2 cellular contexts compared by ENCODE assay signal in the genomic region with DNA sequence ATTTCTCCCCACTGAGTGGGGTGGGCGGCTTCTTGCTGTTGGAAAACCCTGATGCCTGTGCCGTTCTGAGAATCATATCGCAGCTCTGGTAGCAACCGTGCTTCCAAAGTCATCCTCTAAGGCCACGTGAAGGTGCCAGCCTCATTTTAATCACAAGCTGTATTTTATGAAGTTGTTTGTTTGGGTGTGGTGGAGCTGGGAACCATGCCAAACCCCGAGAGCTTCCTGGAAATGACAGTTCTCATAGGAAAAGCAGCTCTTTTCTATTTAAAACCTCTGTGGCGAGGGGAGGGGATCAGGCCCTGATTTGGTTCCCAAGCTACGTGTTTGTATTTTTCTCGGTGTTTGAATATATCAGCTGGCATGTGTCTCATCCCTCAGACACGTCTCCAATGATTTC.
TF ChIP-seq lines count a peak whose summit lies in the region.

No MANE protein-coding gene starts in this region.

TF ChIP-seq in liver, 16 proteins besides CTCF, POLR2A, EP300 and RAD21:
- TF ChIP-seq NR2F2 (IDR thresholded peaks at IDR 0.05), result peak; percentile 28
- peak; percentile 33 for TF ChIP-seq SP1 (IDR thresholded peaks at IDR 0.05)
- TF ChIP-seq RXRA (IDR thresholded peaks at IDR 0.05), result no peak
- no peak for TF ChIP-seq TAF1 (conservative IDR thresholded peaks at IDR 0.05)
- no peak for TF ChIP-seq ZBTB33 (IDR thresholded peaks at IDR 0.05)
- peak; percentile 26 for TF ChIP-seq MAX (IDR thresholded peaks at IDR 0.05)
- no peak for TF ChIP-seq HNF4A (conservative IDR thresholded peaks at IDR 0.05)
- TF ChIP-seq YY1 (IDR thresholded peaks at IDR 0.05), result no peak
- no peak for TF ChIP-seq GABPA (IDR thresholded peaks at IDR 0.05 in 1 of 2, conservative IDR thresholded peaks at IDR 0.05 in 1 of 2)

TF ChIP-seq in HepG2, 621 proteins besides CTCF, POLR2A, EP300 and RAD21:
- no peak for TF ChIP-seq ZFAT (CRISPR knock-in tag; conservative IDR thresholded peaks at IDR 0.05)
- no peak for TF ChIP-seq SNAPC4 (CRISPR knock-in tag; IDR thresholded peaks at IDR 0.05)
- TF ChIP-seq ZNF138 (CRISPR knock-in tag; IDR thresholded peaks at IDR 0.05; ENCODE audit: low read depth), result no peak
- no peak for TF ChIP-seq ATF7-NPFF (CRISPR knock-in tag; IDR thresholded peaks at IDR 0.05; ENCODE audit: low read depth)
- TF ChIP-seq ARID2 (CRISPR knock-in tag; IDR thresholded peaks at IDR 0.05; ENCODE audit: borderline replicate concordance), result no peak
- no peak for TF ChIP-seq CEBPG (CRISPR knock-in tag; IDR thresholded peaks at IDR 0.05)
- TF ChIP-seq SNRNP70 (IDR thresholded peaks at IDR 0.05; ENCODE audit: low read depth, low read length), result no peak
- TF ChIP-seq IKZF5 (CRISPR knock-in tag; IDR thresholded peaks at IDR 0.05), result no peak
- TF ChIP-seq, protein P1, sequence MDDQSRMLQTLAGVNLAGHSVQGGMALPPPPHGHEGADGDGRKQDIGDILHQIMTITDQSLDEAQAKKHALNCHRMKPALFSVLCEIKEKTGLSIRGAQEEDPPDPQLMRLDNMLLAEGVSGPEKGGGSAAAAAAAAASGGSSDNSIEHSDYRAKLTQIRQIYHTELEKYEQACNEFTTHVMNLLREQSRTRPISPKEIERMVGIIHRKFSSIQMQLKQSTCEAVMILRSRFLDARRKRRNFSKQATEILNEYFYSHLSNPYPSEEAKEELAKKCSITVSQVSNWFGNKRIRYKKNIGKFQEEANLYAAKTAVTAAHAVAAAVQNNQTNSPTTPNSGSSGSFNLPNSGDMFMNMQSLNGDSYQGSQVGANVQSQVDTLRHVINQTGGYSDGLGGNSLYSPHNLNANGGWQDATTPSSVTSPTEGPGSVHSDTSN (CRISPR knock-in tag; IDR thresholded peaks at IDR 0.05; ENCODE audit: borderline replicate concordance), result no peak
- TF ChIP-seq, protein P2, sequence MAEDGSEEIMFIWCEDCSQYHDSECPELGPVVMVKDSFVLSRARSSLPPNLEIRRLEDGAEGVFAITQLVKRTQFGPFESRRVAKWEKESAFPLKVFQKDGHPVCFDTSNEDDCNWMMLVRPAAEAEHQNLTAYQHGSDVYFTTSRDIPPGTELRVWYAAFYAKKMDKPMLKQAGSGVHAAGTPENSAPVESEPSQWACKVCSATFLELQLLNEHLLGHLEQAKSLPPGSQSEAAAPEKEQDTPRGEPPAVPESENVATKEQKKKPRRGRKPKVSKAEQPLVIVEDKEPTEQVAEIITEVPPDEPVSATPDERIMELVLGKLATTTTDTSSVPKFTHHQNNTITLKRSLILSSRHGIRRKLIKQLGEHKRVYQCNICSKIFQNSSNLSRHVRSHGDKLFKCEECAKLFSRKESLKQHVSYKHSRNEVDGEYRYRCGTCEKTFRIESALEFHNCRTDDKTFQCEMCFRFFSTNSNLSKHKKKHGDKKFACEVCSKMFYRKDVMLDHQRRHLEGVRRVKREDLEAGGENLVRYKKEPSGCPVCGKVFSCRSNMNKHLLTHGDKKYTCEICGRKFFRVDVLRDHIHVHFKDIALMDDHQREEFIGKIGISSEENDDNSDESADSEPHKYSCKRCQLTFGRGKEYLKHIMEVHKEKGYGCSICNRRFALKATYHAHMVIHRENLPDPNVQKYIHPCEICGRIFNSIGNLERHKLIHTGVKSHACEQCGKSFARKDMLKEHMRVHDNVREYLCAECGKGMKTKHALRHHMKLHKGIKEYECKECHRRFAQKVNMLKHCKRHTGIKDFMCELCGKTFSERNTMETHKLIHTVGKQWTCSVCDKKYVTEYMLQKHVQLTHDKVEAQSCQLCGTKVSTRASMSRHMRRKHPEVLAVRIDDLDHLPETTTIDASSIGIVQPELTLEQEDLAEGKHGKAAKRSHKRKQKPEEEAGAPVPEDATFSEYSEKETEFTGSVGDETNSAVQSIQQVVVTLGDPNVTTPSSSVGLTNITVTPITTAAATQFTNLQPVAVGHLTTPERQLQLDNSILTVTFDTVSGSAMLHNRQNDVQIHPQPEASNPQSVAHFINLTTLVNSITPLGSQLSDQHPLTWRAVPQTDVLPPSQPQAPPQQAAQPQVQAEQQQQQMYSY (CRISPR knock-in tag; IDR thresholded peaks at IDR 0.05), result no peak
- no peak for TF ChIP-seq ZBTB3 (CRISPR knock-in tag; IDR thresholded peaks at IDR 0.05; ENCODE audit: borderline replicate concordance, low read depth)
